Comparison of ENCODE assay signal across 1 cellular context in genomic region chr19:46766569-46767317, GRCh38.
TF ChIP-seq lines count a peak whose summit lies in the region.

No MANE protein-coding gene starts in this region.

TF ChIP-seq in IMR-90, 13 proteins besides CTCF, POLR2A, EP300 and RAD21:
- no peak for TF ChIP-seq CHD1 (IDR thresholded peaks at IDR 0.05; ENCODE audit: low read depth, low read length)
- no peak for TF ChIP-seq SMC3 (IDR thresholded peaks at IDR 0.05; ENCODE audit: low read depth, low read length)
- TF ChIP-seq NFE2L2 (IDR thresholded peaks at IDR 0.05; ENCODE audit: low read depth, low read length) = no peak
- TF ChIP-seq MAZ (IDR thresholded peaks at IDR 0.05; ENCODE audit: borderline replicate concordance, low read depth, low read length) = no peak
- no peak for TF ChIP-seq BHLHE40 (IDR thresholded peaks at IDR 0.05; ENCODE audit: low read depth, low read length)
- TF ChIP-seq, protein P1, sequence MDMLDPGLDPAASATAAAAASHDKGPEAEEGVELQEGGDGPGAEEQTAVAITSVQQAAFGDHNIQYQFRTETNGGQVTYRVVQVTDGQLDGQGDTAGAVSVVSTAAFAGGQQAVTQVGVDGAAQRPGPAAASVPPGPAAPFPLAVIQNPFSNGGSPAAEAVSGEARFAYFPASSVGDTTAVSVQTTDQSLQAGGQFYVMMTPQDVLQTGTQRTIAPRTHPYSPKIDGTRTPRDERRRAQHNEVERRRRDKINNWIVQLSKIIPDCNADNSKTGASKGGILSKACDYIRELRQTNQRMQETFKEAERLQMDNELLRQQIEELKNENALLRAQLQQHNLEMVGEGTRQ (IDR thresholded peaks at IDR 0.05; ENCODE audit: low read depth, low read length) = no peak
- TF ChIP-seq ELK1 (IDR thresholded peaks at IDR 0.05; ENCODE audit: borderline replicate concordance, low read depth, low read length) = no peak
TF ChIP-seq in IMR-90: peak in this region for 0.
